ENCODE assay signal across 16 cellular contexts in genomic region chr7:130923930-130924329, GRCh38.
A peak's percentile ranks its signal among the peaks of the same experiment; 100 is the strongest.
DNase-seq lines count a peak whose midpoint lies in the region; ATAC-seq, FAIRE-seq and TF ChIP-seq lines count a peak whose summit lies in the region.
"Had no signal": no experiment of that assay in that cellular context is flagged by ENCODE, and none has a peak within 500 bp of the region (broad histone marks: within the 10 kb centered on the region; RNA-seq: fewer than 3 reads in every experiment).

No MANE protein-coding gene starts in this region.

- CTCF ChIA-PET in activated CD8-positive, alpha-beta T cell treated with anti-CD3 and anti-CD28 coated beads for 36 hours (lab: Charles Lee) = interaction anchor here (0.6 kb wide), 1 partner anchor 13 kb away, joined by 3 read pairs; no protein-coding TSS in a partner anchor
- CTCF ChIA-PET in activated CD8-positive, alpha-beta T cell treated with anti-CD3 and anti-CD28 coated beads, Interleukin-2, amount 10 ng/mL, durations not matched to agents 7 days and 5 days (lab: Charles Lee) = interaction anchor here (1.4 to 4.4 kb wide), 4 partner anchors 10 to 116 kb away, joined by 3 to 15 read pairs (median 12); no protein-coding TSS in a partner anchor
- CTCF ChIA-PET in T-cell (lab: Charles Lee) = interaction anchor here in 1 of 2 donors (1.3 kb wide), 1 partner anchor 9 kb away, joined by 5 read pairs; no protein-coding TSS in a partner anchor

- H3K36me3 Mint-ChIP-seq in activated CD8-positive, alpha-beta T cell treated with anti-CD3 and anti-CD28 coated beads for 36 hours (ENCODE audit: low read depth) = peaks cover 81% of the 10 kb centered on the region
- H3K36me3 Mint-ChIP-seq in activated CD8-positive, alpha-beta T cell treated with anti-CD3 and anti-CD28 coated beads, Interleukin-2, amount 10 ng/mL, durations not matched to agents 7 days and 5 days (ENCODE audit: low read depth) = peaks cover 60% of the 10 kb centered on the region
- peaks cover 51% of the 10 kb centered on the region for H3K36me3 Mint-ChIP-seq in T-cell
- H3K36me3 Mint-ChIP-seq in effector memory CD8-positive, alpha-beta T cell (ENCODE audit: insufficient read depth) = peaks cover 84% of the 10 kb centered on the region
- H3K36me3 Mint-ChIP-seq in glutamatergic neuron (ENCODE audit: unreplicated experiment) = no peaks in the 10 kb centered on the region
- H3K36me3 Mint-ChIP-seq: type B pancreatic cell had no signal

- TF ChIP-seq CTCF in activated CD8-positive, alpha-beta T cell treated with anti-CD3 and anti-CD28 coated beads for 36 hours (IDR thresholded peaks at IDR 0.05) = no peak
- TF ChIP-seq CTCF in glutamatergic neuron (IDR thresholded peaks at IDR 0.05; ENCODE audit: partially characterized antibody, unreplicated experiment) = no peak

- ATAC-seq in activated CD8-positive, alpha-beta T cell treated with anti-CD3 and anti-CD28 coated beads for 36 hours = no peak
- no peak for ATAC-seq in activated CD8-positive, alpha-beta T cell treated with anti-CD3 and anti-CD28 coated beads, Interleukin-2, amount 10 ng/mL, durations not matched to agents 7 days and 5 days
- ATAC-seq in T-cell (replicated peaks in 1 of 4) = no peak
- no peak for ATAC-seq in effector memory CD8-positive, alpha-beta T cell (replicated peaks)
- no peak for ATAC-seq in HG03196 (IDR thresholded peaks at IDR 0.05; ENCODE audit: unreplicated experiment)

- POLR2A ChIA-PET in activated CD8-positive, alpha-beta T cell treated with anti-CD3 and anti-CD28 coated beads for 36 hours (lab: Charles Lee) = interaction anchor here (1.1 to 12.3 kb wide), 3 partner anchors 8 to 15 kb away, joined by 4 to 115 read pairs (median 7); no protein-coding TSS in a partner anchor
- POLR2A ChIA-PET in activated CD8-positive, alpha-beta T cell treated with anti-CD3 and anti-CD28 coated beads, Interleukin-2, amount 10 ng/mL, durations not matched to agents 7 days and 5 days (lab: Charles Lee) = interaction anchor here (1.1 to 3.6 kb wide), 2 partner anchors 9 to 10 kb away, joined by 3 to 26 read pairs; no protein-coding TSS in a partner anchor
- POLR2A ChIA-PET in T-cell (lab: Charles Lee) = interaction anchor here in 1 of 2 donors (0.6 to 1.4 kb wide), 3 partner anchors 21 to 105 kb away, joined by 3 to 4 read pairs (median 3); no protein-coding TSS in a partner anchor

- H3K9me3 Mint-ChIP-seq in activated CD8-positive, alpha-beta T cell treated with anti-CD3 and anti-CD28 coated beads for 36 hours = no peaks in the 10 kb centered on the region
- no peaks in the 10 kb centered on the region for H3K9me3 Mint-ChIP-seq in activated CD8-positive, alpha-beta T cell treated with anti-CD3 and anti-CD28 coated beads, Interleukin-2, amount 10 ng/mL, durations not matched to agents 7 days and 5 days (ENCODE audit: insufficient read depth)
- H3K9me3 Mint-ChIP-seq in T-cell (no peaks in the 10 kb centered on the region), glutamatergic neuron (ENCODE audit: unreplicated experiment) (peaks cover 2% of the 10 kb centered on the region)
- no peaks in the 10 kb centered on the region for H3K9me3 Mint-ChIP-seq in effector memory CD8-positive, alpha-beta T cell
- H3K9me3 Mint-ChIP-seq: neural crest cell, type B pancreatic cell had no signal

- FAIRE-seq in small intestine (lab: Jason Lieb, UNC) (no peak), GM12892 (lab: Jason Lieb, UNC) (no peak)
- FAIRE-seq: D721Med, endometrium had no signal

- WGBS in small intestine, 3 donors = 74 to 88% (median 82%) methylated on average over 5 of the region's 5 CpGs

- no peak overlapping the region for H3K4me3 Mint-ChIP-seq in activated CD8-positive, alpha-beta T cell treated with anti-CD3 and anti-CD28 coated beads for 36 hours
- no peak overlapping the region for H3K4me3 Mint-ChIP-seq in activated CD8-positive, alpha-beta T cell treated with anti-CD3 and anti-CD28 coated beads, Interleukin-2, amount 10 ng/mL, durations not matched to agents 7 days and 5 days
- H3K4me3 Mint-ChIP-seq in T-cell (no peak overlapping the region), glutamatergic neuron (ENCODE audit: unreplicated experiment) (no peak overlapping the region)
- H3K4me3 Mint-ChIP-seq in effector memory CD8-positive, alpha-beta T cell = no peak overlapping the region
- H3K4me3 Mint-ChIP-seq: neural crest cell, type B pancreatic cell had no signal

- intact Hi-C loops in activated CD8-positive, alpha-beta T cell treated with anti-CD3 and anti-CD28 coated beads for 36 hours (cut with micrococcal nuclease) = no loop called here

- no peak overlapping the region for H3K4me3 ChIP-seq in small intestine (ENCODE audit: low read depth in 1 of 2, low read length in 2 of 2)

- H3K27me3 ChIP-seq in small intestine (ENCODE audit: control insufficient read depth in 2 of 2, insufficient read depth in 2 of 2, low read length in 2 of 2) = no peaks in the 10 kb centered on the region

- no peaks in the 10 kb centered on the region for H3K27me3 Mint-ChIP-seq in activated CD8-positive, alpha-beta T cell treated with anti-CD3 and anti-CD28 coated beads for 36 hours
- no peaks in the 10 kb centered on the region for H3K27me3 Mint-ChIP-seq in activated CD8-positive, alpha-beta T cell treated with anti-CD3 and anti-CD28 coated beads, Interleukin-2, amount 10 ng/mL, durations not matched to agents 7 days and 5 days (ENCODE audit: low read depth)
- H3K27me3 Mint-ChIP-seq in T-cell (no peaks in the 10 kb centered on the region), glutamatergic neuron (ENCODE audit: unreplicated experiment) (peaks cover 3% of the 10 kb centered on the region)
- H3K27me3 Mint-ChIP-seq in effector memory CD8-positive, alpha-beta T cell = no peaks in the 10 kb centered on the region
- H3K27me3 Mint-ChIP-seq: type B pancreatic cell had no signal

- no peak for TF ChIP-seq POLR2A in GM12892 (IDR thresholded peaks at IDR 0.05; ENCODE audit: low read depth, low read length)

- peak overlapping the region in 1 of 2 donors; percentile 9 for H3K27ac ChIP-seq in small intestine (ENCODE audit: low read depth in 1 of 2, low read length in 1 of 2)

- no peaks in the 10 kb centered on the region for H3K36me3 ChIP-seq in small intestine (ENCODE audit: control insufficient read depth in 2 of 2, insufficient read depth in 2 of 2, low read length in 2 of 2)

- peaks cover 5 to 18% of the 10 kb centered on the region in 2 donors for H3K4me1 ChIP-seq in small intestine (ENCODE audit: control insufficient read depth in 2 of 2, insufficient read depth in 1 of 2, low read depth in 1 of 2, low read length in 1 of 2)

- no peaks in the 10 kb centered on the region for H3K9me3 ChIP-seq in small intestine (ENCODE audit: control insufficient read depth, low read depth)

- DNase-seq in activated CD8-positive, alpha-beta T cell treated with anti-CD3 and anti-CD28 coated beads for 36 hours = peak; percentile 1
- no peak for DNase-seq in activated CD8-positive, alpha-beta T cell treated with anti-CD3 and anti-CD28 coated beads, Interleukin-2, amount 10 ng/mL, durations not matched to agents 7 days and 5 days
- DNase-seq in T-cell (no peak), small intestine (peak; percentile 10), glutamatergic neuron (no peak), GM12892 (ENCODE audit: insufficient read length) (no peak)
- DNase-seq in effector memory CD8-positive, alpha-beta T cell = no peak
- DNase-seq: 8988T, NCI-H1436, NCI-H510A treated with DMSO at 0.1 percent for 48 hours, Right ventricle myocardium superior had no signal

- peak overlapping the region; percentile 24 for H3K27ac Mint-ChIP-seq in activated CD8-positive, alpha-beta T cell treated with anti-CD3 and anti-CD28 coated beads for 36 hours
- H3K27ac Mint-ChIP-seq in activated CD8-positive, alpha-beta T cell treated with anti-CD3 and anti-CD28 coated beads, Interleukin-2, amount 10 ng/mL, durations not matched to agents 7 days and 5 days = no peak overlapping the region
- peak overlapping the region; percentile 44 to 91 for H3K27ac Mint-ChIP-seq in T-cell
- H3K27ac Mint-ChIP-seq in effector memory CD8-positive, alpha-beta T cell = peak overlapping the region; percentile 57 to 95
- H3K27ac Mint-ChIP-seq in glutamatergic neuron (ENCODE audit: unreplicated experiment) = no peak overlapping the region
- H3K27ac Mint-ChIP-seq: type B pancreatic cell had no signal

- H3K4me1 Mint-ChIP-seq in activated CD8-positive, alpha-beta T cell treated with anti-CD3 and anti-CD28 coated beads for 36 hours (ENCODE audit: low read depth) = peaks cover 88% of the 10 kb centered on the region
- H3K4me1 Mint-ChIP-seq in activated CD8-positive, alpha-beta T cell treated with anti-CD3 and anti-CD28 coated beads, Interleukin-2, amount 10 ng/mL, durations not matched to agents 7 days and 5 days (ENCODE audit: low read depth) = peaks cover 81% of the 10 kb centered on the region
- H3K4me1 Mint-ChIP-seq in T-cell (peaks cover 78 to 94% (median 92%) of the 10 kb centered on the region in 3 donors), glutamatergic neuron (ENCODE audit: low read depth, unreplicated experiment) (peaks cover 28% of the 10 kb centered on the region)
- H3K4me1 Mint-ChIP-seq in effector memory CD8-positive, alpha-beta T cell (ENCODE audit: low read depth in 2 of 2) = peaks cover 64 to 74% of the 10 kb centered on the region in 2 donors

Comparison
In these comparisons a context has a peak if more than half of its experiments do, and no peak if none do; other contexts are left out.
1. DNase-seq: peak in activated CD8-positive, alpha-beta T cell treated with anti-CD3 and anti-CD28 coated beads for 36 hours (single experiment) and small intestine (single experiment); none in activated CD8-positive, alpha-beta T cell treated with anti-CD3 and anti-CD28 coated beads, Interleukin-2, amount 10 ng/mL, durations not matched to agents 7 days and 5 days (single experiment), T-cell (0 of 34), effector memory CD8-positive, alpha-beta T cell (0 of 3), glutamatergic neuron (single experiment) and GM12892 (single experiment).
2. H3K27ac Mint-ChIP-seq: peak in activated CD8-positive, alpha-beta T cell treated with anti-CD3 and anti-CD28 coated beads for 36 hours (single experiment), T-cell (2 of 2) and effector memory CD8-positive, alpha-beta T cell (2 of 2); none in activated CD8-positive, alpha-beta T cell treated with anti-CD3 and anti-CD28 coated beads, Interleukin-2, amount 10 ng/mL, durations not matched to agents 7 days and 5 days (single experiment) and glutamatergic neuron (single experiment).